Comparison of ENCODE assay signal across 9 cellular contexts in the genomic region with DNA sequence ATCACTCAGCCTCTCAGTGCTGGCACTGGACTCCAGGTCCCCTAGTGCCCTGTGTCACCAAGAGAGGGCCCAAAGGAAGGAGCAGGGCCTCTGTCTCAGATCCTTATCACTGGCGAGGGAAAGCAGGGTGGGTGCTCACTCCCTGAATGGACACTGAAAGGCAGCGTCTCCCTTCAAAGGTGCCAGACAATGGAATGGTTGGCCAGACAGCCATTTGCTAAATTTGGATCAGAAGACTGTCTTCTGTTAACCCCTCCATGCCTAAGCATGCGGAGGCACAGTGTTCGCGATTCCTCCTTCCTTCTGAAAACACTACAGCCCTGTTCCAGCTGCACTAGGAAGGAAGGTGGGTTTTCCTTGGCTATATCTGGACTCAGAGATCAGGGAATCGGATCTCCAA. TPM values are rescaled to one million over a fixed set of nuclear protein-coding genes. Genes with fewer than 3 reads are reported as not detected.
DNase-seq lines count a peak whose midpoint lies in the region; FAIRE-seq and TF ChIP-seq lines count a peak whose summit lies in the region.
"Had no signal": no experiment of that assay in that cellular context is flagged by ENCODE, and none has a peak within 500 bp of the region (broad histone marks: within the 10 kb centered on the region; RNA-seq: fewer than 3 reads in every experiment).

No MANE protein-coding gene starts in this region.

- H3K27ac ChIP-seq in keratinocyte (ENCODE audit: control insufficient read depth, insufficient read depth, low read length) (peak overlapping the region; percentile 33), stomach (peak overlapping the region; percentile 14 to 68 (median 49))

- H2AFZ ChIP-seq in keratinocyte (ENCODE audit: control insufficient read depth, low read length): no peak overlapping the region

- no peaks in the 10 kb centered on the region for H3K36me3 Mint-ChIP-seq in HFFc6 (ENCODE audit: low read depth)
- H3K36me3 Mint-ChIP-seq in activated T-helper 1 cell treated with anti-CD3 and anti-CD28 coated beads, Interleukin-12 subunit alpha, Interleukin-12 subunit beta, Interleukin-2, Interleukin-4 antibody, amounts not matched to agents 30 ng/mL and 10 ng/mL and 1 ng/mL, durations not matched to agents 14 hours and 24 hours and 36 hours (ENCODE audit: low read depth): peaks cover 3% of the 10 kb centered on the region

- TF ChIP-seq EP300 in stomach (IDR thresholded peaks at IDR 0.05): no peak

- TF ChIP-seq CTCF in HFFc6 (IDR thresholded peaks at IDR 0.05) (no peak), keratinocyte (optimal IDR thresholded peaks at IDR 0.05 in 1 of 3, IDR thresholded peaks at IDR 0.05 in 1 of 3, conservative IDR thresholded peaks at IDR 0.05 in 1 of 3; ENCODE audit: extremely low read depth in 1 of 3, insufficient read depth in 2 of 3, low read length in 3 of 3) (no peak), stomach (IDR thresholded peaks at IDR 0.05) (no peak)

- no peak for DNase-seq in HFFc6
- DNase-seq in activated T-helper 1 cell treated with anti-CD3 and anti-CD28 coated beads, Interleukin-12 subunit alpha, Interleukin-12 subunit beta, Interleukin-2, Interleukin-4 antibody, amounts not matched to agents 30 ng/mL and 10 ng/mL and 1 ng/mL, durations not matched to agents 14 hours and 24 hours and 36 hours (ENCODE audit: low spot score): no peak
- DNase-seq in keratinocyte (ENCODE audit: low read depth, low spot score): no peak
- DNase-seq in stomach: no peak
- no peak for DNase-seq in H7
- DNase-seq in activated effector memory CD4-positive, alpha-beta T cell treated with anti-CD3 and anti-CD28 coated beads, Interleukin-2, amount 50 U/mL, for 16 hours: no peak
- DNase-seq in AG08396 (ENCODE audit: low spot score): no peak
- no peak for DNase-seq in NCI-H774 (lab: John Stamatoyannopoulos, UW)

- H3K79me2 ChIP-seq in keratinocyte (ENCODE audit: control insufficient read depth, insufficient read depth, low read length): no peaks in the 10 kb centered on the region

- intact Hi-C loops in activated T-helper 1 cell treated with anti-CD3 and anti-CD28 coated beads, Interleukin-12 subunit alpha, Interleukin-12 subunit beta, Interleukin-2, Interleukin-4 antibody, amounts not matched to agents 30 ng/mL and 10 ng/mL and 1 ng/mL, durations not matched to agents 14 hours and 24 hours and 36 hours (cut with micrococcal nuclease): no loop called here
- intact Hi-C loops in stomach (cut with DNase I; ENCODE audit: low total_unique reads): no loop called here

- no peak for FAIRE-seq in keratinocyte (lab: Jason Lieb, UNC)

- TF ChIP-seq POLR2A in stomach (IDR thresholded peaks at IDR 0.05): no peak

- no peaks in the 10 kb centered on the region for H3K9me3 ChIP-seq in keratinocyte (ENCODE audit: control insufficient read depth, low read depth, low read length)
- no peaks in the 10 kb centered on the region for H3K9me3 ChIP-seq in stomach

- WGBS in stomach, 5 donors: 63 to 73% (median 68%) methylated on average over 5 to 6 of the region's 6 CpGs

- H3K9ac ChIP-seq in keratinocyte (ENCODE audit: control insufficient read depth, extremely low read depth, insufficient read depth, low read length): peak overlapping the region; percentile 42

- peak overlapping the region; percentile 99 for H3K4me2 ChIP-seq in keratinocyte (ENCODE audit: control insufficient read depth, extremely low read depth, insufficient read depth, low read depth, low read length)

- H3K27me3 Mint-ChIP-seq in HFFc6 (ENCODE audit: insufficient read depth): peaks cover 28% of the 10 kb centered on the region
- peaks cover 41% of the 10 kb centered on the region for H3K27me3 Mint-ChIP-seq in activated T-helper 1 cell treated with anti-CD3 and anti-CD28 coated beads, Interleukin-12 subunit alpha, Interleukin-12 subunit beta, Interleukin-2, Interleukin-4 antibody, amounts not matched to agents 30 ng/mL and 10 ng/mL and 1 ng/mL, durations not matched to agents 14 hours and 24 hours and 36 hours (ENCODE audit: insufficient read depth)

- no peak overlapping the region for H3K27ac Mint-ChIP-seq in HFFc6
- H3K27ac Mint-ChIP-seq in activated T-helper 1 cell treated with anti-CD3 and anti-CD28 coated beads, Interleukin-12 subunit alpha, Interleukin-12 subunit beta, Interleukin-2, Interleukin-4 antibody, amounts not matched to agents 30 ng/mL and 10 ng/mL and 1 ng/mL, durations not matched to agents 14 hours and 24 hours and 36 hours: no peak overlapping the region

- peaks cover 3% of the 10 kb centered on the region for H3K9me1 ChIP-seq in keratinocyte (ENCODE audit: control insufficient read depth, extremely low read depth, insufficient read depth, low read length)

- H3K4me1 Mint-ChIP-seq in HFFc6 (ENCODE audit: low read depth): peaks cover 12% of the 10 kb centered on the region
- H3K4me1 Mint-ChIP-seq in activated T-helper 1 cell treated with anti-CD3 and anti-CD28 coated beads, Interleukin-12 subunit alpha, Interleukin-12 subunit beta, Interleukin-2, Interleukin-4 antibody, amounts not matched to agents 30 ng/mL and 10 ng/mL and 1 ng/mL, durations not matched to agents 14 hours and 24 hours and 36 hours (ENCODE audit: low read depth): peaks cover 27% of the 10 kb centered on the region

- H3K27me3 ChIP-seq in keratinocyte (ENCODE audit: control insufficient read depth, extremely low read depth, insufficient read depth, low read length): peaks cover 24% of the 10 kb centered on the region
- peaks cover 14 to 72% (median 28%) of the 10 kb centered on the region in 3 donors for H3K27me3 ChIP-seq in stomach
- H3K27me3 ChIP-seq in H7 (ENCODE audit: control insufficient read depth, insufficient read depth, low read length): peaks cover 44% of the 10 kb centered on the region

- H3K4me1 ChIP-seq in keratinocyte (ENCODE audit: control insufficient read depth, extremely low read depth, insufficient read depth, low read length) (peaks cover 42% of the 10 kb centered on the region), stomach (peaks cover 25 to 45% (median 35%) of the 10 kb centered on the region in 4 donors)

- H4K20me1 ChIP-seq in keratinocyte (ENCODE audit: control insufficient read depth, extremely low read depth, insufficient read depth, low read length): no peaks in the 10 kb centered on the region

- H3K9me3 Mint-ChIP-seq in HFFc6: no peaks in the 10 kb centered on the region
- H3K9me3 Mint-ChIP-seq in activated T-helper 1 cell treated with anti-CD3 and anti-CD28 coated beads, Interleukin-12 subunit alpha, Interleukin-12 subunit beta, Interleukin-2, Interleukin-4 antibody, amounts not matched to agents 30 ng/mL and 10 ng/mL and 1 ng/mL, durations not matched to agents 14 hours and 24 hours and 36 hours: no peaks in the 10 kb centered on the region

- H3K4me3 ChIP-seq in keratinocyte (ENCODE audit: control insufficient read depth in 2 of 3, extremely low read depth in 1 of 3, insufficient read depth in 2 of 3, low read depth in 1 of 3, low read length in 3 of 3) (no peak overlapping the region), stomach (peak overlapping the region in 1 of 4 donors; percentile 58), H7 (ENCODE audit: insufficient read depth, low read depth, low read length) (no peak overlapping the region)

- H3K4me3 Mint-ChIP-seq in HFFc6: peak overlapping the region; percentile 77
- H3K4me3 Mint-ChIP-seq in activated T-helper 1 cell treated with anti-CD3 and anti-CD28 coated beads, Interleukin-12 subunit alpha, Interleukin-12 subunit beta, Interleukin-2, Interleukin-4 antibody, amounts not matched to agents 30 ng/mL and 10 ng/mL and 1 ng/mL, durations not matched to agents 14 hours and 24 hours and 36 hours: peak overlapping the region; percentile 37

- no peaks in the 10 kb centered on the region for H3K36me3 ChIP-seq in keratinocyte (ENCODE audit: control insufficient read depth in 2 of 2, extremely low read depth in 1 of 2, insufficient read depth in 2 of 2, low read length in 2 of 2)
- no peaks in the 10 kb centered on the region for H3K36me3 ChIP-seq in stomach
- no peaks in the 10 kb centered on the region for H3K36me3 ChIP-seq in H7 (replicated peaks; ENCODE audit: control insufficient read depth, insufficient read depth, low read length)
- H3K36me3 ChIP-seq: Peyer's patch had no signal

- dilution Hi-C loops in keratinocyte (cut with MboI; ENCODE audit: extremely low pct_ligation_motif_present, low sequenced_read_pairs): no loop called here

RNA-seq across cellular contexts. Expression of gene SRCIN1, which starts 48.4 kb away (rescaled TPM):
- not detected for total RNA-seq in HFFc6 (2021; fragmentation: NEBNext Ultra II Directional; extraction: Animal tissue kit (Norgen Biotek cat#: 25700))
- 0.22 and 0.44 TPM in 2 replicates for total RNA-seq in activated T-helper 1 cell treated with anti-CD3 and anti-CD28 coated beads, Interleukin-12 subunit alpha, Interleukin-12 subunit beta, Interleukin-2, Interleukin-4 antibody, amounts not matched to agents 30 ng/mL and 10 ng/mL and 1 ng/mL, durations not matched to agents 14 hours and 24 hours and 36 hours
- polyA plus RNA-seq in keratinocyte (0.31 to 0.41 TPM (median 0.37 TPM) in 3 replicates), stomach (1 to 10 TPM; 1.8 to 2.1 (median 1.9) TPM)
- 0.56 TPM for polyA plus RNA-seq in keratinocyte (2011; ENCODE audit: low read depth)
- polyA plus RNA-seq in keratinocyte (2011; cell fraction: cytosol; rRNA removed): 0.15 and 0.23 TPM in 2 replicates
- polyA plus RNA-seq in keratinocyte (2011; cell fraction: nucleus; rRNA removed): 2.5 and 4.5 TPM in 2 replicates
- polyA plus RNA-seq in keratinocyte (2012; ENCODE audit: low replicate concordance): 0.75 and 0.77 TPM in 2 replicates
- 0.10 to 0.33 TPM (median 0.16 TPM) in 3 replicates for polyA minus RNA-seq in keratinocyte
- 1.3 TPM for polyA minus RNA-seq in keratinocyte (2011; cell fraction: cytosol; rRNA and poly(A)+ RNA removed)
- 0.23 and 0.95 TPM in 2 replicates for polyA minus RNA-seq in keratinocyte (2011; cell fraction: nucleus; rRNA and poly(A)+ RNA removed)
- total RNA-seq in stomach: 10 to 100 TPM in 2 of 5 donors, 1 to 10 TPM in 1, under 1 TPM in 2; 0.29 to 21.9 (median 1.1) TPM
- total RNA-seq in H7 (2014; rRNA removed; shearing (Covaris generic)): 2.3 TPM in 2 replicates
